6 cellular contexts compared by ENCODE assay signal in genomic region chr4:162343967-162344366, GRCh38.
"Had no signal": no experiment of that assay in that cellular context is flagged by ENCODE, and none has a peak within 500 bp of the region (broad histone marks: within the 10 kb centered on the region; RNA-seq: fewer than 3 reads in every experiment).

No MANE protein-coding gene starts in this region.

- DNase-seq: GM23248, GOT3, H9, HCEC 1CT, IMR-90 had no signal

- H3K9me3 Mint-ChIP-seq: H9 had no signal

- H3K4me1 Mint-ChIP-seq: H9 had no signal

- H3K9ac ChIP-seq: GM23248 had no signal

- H3K4me3 Mint-ChIP-seq: H9 had no signal

- H2AFZ ChIP-seq: GM23248 had no signal

- H3K27ac ChIP-seq: GM23248 had no signal

- H3K27ac Mint-ChIP-seq: H9 had no signal

- H3K4me3 ChIP-seq: GM23248, K562 had no signal
